18 cellular contexts compared by ENCODE assay signal in genomic region chr17:48453447-48453846, GRCh38. TPM values are rescaled to one million over a fixed set of nuclear protein-coding genes. Genes with fewer than 3 reads are reported as not detected.
A peak's percentile ranks its signal among the peaks of the same experiment; 100 is the strongest.
DNase-seq lines count a peak whose midpoint lies in the region; ATAC-seq, FAIRE-seq and TF ChIP-seq lines count a peak whose summit lies in the region.
"Had no signal": no experiment of that assay in that cellular context is flagged by ENCODE, and none has a peak within 500 bp of the region (broad histone marks: within the 10 kb centered on the region; RNA-seq: fewer than 3 reads in every experiment).

No MANE protein-coding gene starts in this region.

- H3K27me3 ChIP-seq in CD4-positive, alpha-beta T cell (ENCODE audit: control insufficient read depth, insufficient read depth, low read length) = no peaks in the 10 kb centered on the region
- H3K27me3 ChIP-seq: thyroid gland had no signal

- peak; percentile 81 for ATAC-seq in CD4-positive, alpha-beta T cell (ENCODE audit: poor library complexity)
- peak; percentile 84 for ATAC-seq in T-helper 17 cell
- ATAC-seq: left lung had no signal

- H3K9me3 Mint-ChIP-seq in CD4-positive, alpha-beta T cell = no peaks in the 10 kb centered on the region
- no peaks in the 10 kb centered on the region for H3K9me3 Mint-ChIP-seq in immature natural killer cell

- no peaks in the 10 kb centered on the region for H3K27me3 Mint-ChIP-seq in CD4-positive, alpha-beta T cell
- H3K27me3 Mint-ChIP-seq in T-helper 17 cell (no peaks in the 10 kb centered on the region), immature natural killer cell (ENCODE audit: low read depth in 3 of 3) (no peaks in the 10 kb centered on the region)

- DNase-seq in CD4-positive, alpha-beta T cell = peak in 1 of 10 experiments; percentile 19
- DNase-seq in GM18507 (ENCODE audit: extremely low spot score, insufficient read length, low read depth) (no peak), T-helper 17 cell (no peak), immature natural killer cell (peak; percentile 56 to 63 (median 60)), 8988T (no peak), HT-29 (ENCODE audit: low spot score) (no peak), OCI-M2 (lab: John Stamatoyannopoulos, UW; ENCODE audit: unreplicated experiment) (no peak), glomerular visceral epithelial cell (ENCODE audit: extremely low spot score) (no peak)
- DNase-seq: dorsolateral prefrontal cortex, hypothalamus, left lung, NCI-H226, thyroid gland had no signal

- peak; percentile 65 for FAIRE-seq in GM18507 (lab: Jason Lieb, UNC)

- intact Hi-C loops in CD4-positive, alpha-beta T cell (cut with DNase I, micrococcal nuclease) = loop anchor here (1.0 kb wide), 2 partner anchors 12 to 26 kb away; no protein-coding TSS in a partner anchor

- peaks cover 83% of the 10 kb centered on the region for H3K4me1 Mint-ChIP-seq in CD4-positive, alpha-beta T cell (ENCODE audit: low read depth)
- H3K4me1 Mint-ChIP-seq in T-helper 17 cell (peaks cover 55% of the 10 kb centered on the region), immature natural killer cell (peaks cover 68 to 72% of the 10 kb centered on the region in 2 donors)

- H3K4me3 Mint-ChIP-seq in CD4-positive, alpha-beta T cell = peak overlapping the region; percentile 80
- H3K4me3 Mint-ChIP-seq in T-helper 17 cell = peak overlapping the region; percentile 81
- peak overlapping the region; percentile 67 to 97 (median 85) for H3K4me3 Mint-ChIP-seq in immature natural killer cell

- CTCF ChIA-PET in CD4-positive, alpha-beta T cell (lab: Charles Lee) = interaction anchor here (1.1 to 1.6 kb wide), 4 partner anchors 9 to 103 kb away, joined by 3 to 4 read pairs (median 4); no protein-coding TSS in a partner anchor

- POLR2A ChIA-PET in CD4-positive, alpha-beta T cell (lab: Charles Lee) = interaction anchor here (0.6 to 6.6 kb wide), 19 partner anchors 11 to 1165 kb away, joined by 3 to 135 read pairs (median 5); partner anchors contain the start of gene SKAP1

- no peaks in the 10 kb centered on the region for H3K9me3 ChIP-seq in CD4-positive, alpha-beta T cell (ENCODE audit: control insufficient read depth, low read length)
- no peaks in the 10 kb centered on the region for H3K9me3 ChIP-seq in T-helper 17 cell (ENCODE audit: control insufficient read depth, low read length, poor library complexity, severe bottlenecking)
- H3K9me3 ChIP-seq: thyroid gland had no signal

- peak overlapping the region; percentile 40 for H3K27ac ChIP-seq in CD4-positive, alpha-beta T cell (ENCODE audit: low read depth, low read length)
- H3K27ac ChIP-seq: dorsolateral prefrontal cortex, left lung, thyroid gland had no signal

- no peaks in the 10 kb centered on the region for H3K36me3 Mint-ChIP-seq in CD4-positive, alpha-beta T cell (ENCODE audit: low read depth)
- H3K36me3 Mint-ChIP-seq in T-helper 17 cell (ENCODE audit: low read depth) = no peaks in the 10 kb centered on the region
- peaks cover 0 to 13% (median 0%) of the 10 kb centered on the region in 3 donors for H3K36me3 Mint-ChIP-seq in immature natural killer cell

- peak overlapping the region; percentile 80 for H3K27ac Mint-ChIP-seq in CD4-positive, alpha-beta T cell
- H3K27ac Mint-ChIP-seq in T-helper 17 cell (peak overlapping the region; percentile 93), immature natural killer cell (peak overlapping the region; percentile 87 to 98 (median 93))

- no peak for TF ChIP-seq CTCF in CD4-positive, alpha-beta T cell (IDR thresholded peaks at IDR 0.05)

RNA-seq across cellular contexts. Expression of gene SKAP1, which starts 23.4 kb away (rescaled TPM):
- total RNA-seq in CD4-positive, alpha-beta T cell = 10 to 100 TPM; 92.0 to 95.1 TPM
- total RNA-seq in T-helper 17 cell = 100 to 1,000 TPM; 136 to 138 TPM
- 100 to 1,000 TPM; 325 to 458 (median 329) TPM for polyA plus RNA-seq in immature natural killer cell
- total RNA-seq in HT-29 (2014; rRNA removed; shearing (Covaris generic)) = 4.3 and 4.7 TPM in 2 replicates
- total RNA-seq: fibroblast of lung, myocyte, pulmonary artery endothelial cell, SK-MEL-5 had no signal
- polyA plus RNA-seq: BJ, fibroblast of lung had no signal

Comparison
In these comparisons a context has a peak if more than half of its experiments do, and no peak if none do; other contexts are left out.
1. DNase-seq: peak in immature natural killer cell (3 of 3); none in GM18507 (single experiment), T-helper 17 cell (0 of 3), 8988T (single experiment), HT-29 (single experiment), OCI-M2 (single experiment) and glomerular visceral epithelial cell (single experiment).
2. RNA of gene SKAP1, which starts 23.4 kb away (total RNA-seq): 136 to 138 TPM in T-helper 17 cell and 92.0 to 95.1 TPM in CD4-positive, alpha-beta T cell; 4.3 to 4.7 TPM in HT-29; every median in the first group is over 10 times any median in the second.
3. Peak in every context shown above with its lines, with median percentiles within 50 percentile points of each other: H3K27ac Mint-ChIP-seq and H3K4me3 Mint-ChIP-seq.